ENCODE assay signal across 16 cellular contexts in genomic region chr16:57391308-57391699, GRCh38. TPM values are rescaled to one million over a fixed set of nuclear protein-coding genes. Genes with fewer than 3 reads are reported as not detected.
DNase-seq lines count a peak whose midpoint lies in the region; ATAC-seq, FAIRE-seq and TF ChIP-seq lines count a peak whose summit lies in the region.
"Had no signal": no experiment of that assay in that cellular context is flagged by ENCODE, and none has a peak within 500 bp of the region (broad histone marks: within the 10 kb centered on the region; RNA-seq: fewer than 3 reads in every experiment).

No MANE protein-coding gene starts in this region.

- H3K36me3 Mint-ChIP-seq in activated naive CD8-positive, alpha-beta T cell treated with anti-CD3 and anti-CD28 coated beads, Interleukin-2, amount 50 U/mL, for 24 hours (ENCODE audit: low read depth): no peaks in the 10 kb centered on the region
- no peaks in the 10 kb centered on the region for H3K36me3 Mint-ChIP-seq in activated naive CD8-positive, alpha-beta T cell treated with anti-CD3 and anti-CD28 coated beads for 36 hours
- H3K36me3 Mint-ChIP-seq: CD8-positive, alpha-beta memory T cell had no signal

- no peak overlapping the region for H3K18ac ChIP-seq in neuronal stem cell (ENCODE audit: low read length)

- H2BK15ac ChIP-seq in neuronal stem cell (ENCODE audit: low read length): no peak overlapping the region

- peak; percentile 45 for ATAC-seq in activated naive CD8-positive, alpha-beta T cell treated with anti-CD3 and anti-CD28 coated beads, Interleukin-2, amount 50 U/mL, for 24 hours
- ATAC-seq in HepG2 (no peak), right lobe of liver (no peak), GM21526 (IDR thresholded peaks at IDR 0.05; ENCODE audit: low FRiP score, unreplicated experiment) (no peak)

- H2AFZ ChIP-seq in HepG2 (ENCODE audit: low read length): no peak overlapping the region
- no peak overlapping the region for H2AFZ ChIP-seq in neuronal stem cell (ENCODE audit: low read length)

- intact Hi-C loops in HepG2 (cut with micrococcal nuclease; ENCODE audit: unreplicated experiment) (no loop called here), right lobe of liver (cut with DNase I) (no loop called here)

- H3K4me3 ChIP-seq in HepG2 (replicated peaks in 1 of 3; ENCODE audit: insufficient read depth in 1 of 3, low read depth in 2 of 3, low read length in 3 of 3) (no peak overlapping the region), right lobe of liver (no peak overlapping the region), neuronal stem cell (ENCODE audit: low read length in 2 of 2) (no peak overlapping the region)

- no TSS peak for BruUV-seq in HepG2 (replicated peaks; lab: Mats Ljungman, UMichigan)

- peaks cover 26% of the 10 kb centered on the region; the same call in 1 of the 2 replicates for H3K4me1 ChIP-seq in HepG2 (ENCODE audit: insufficient read depth, low read length)
- H3K4me1 ChIP-seq in right lobe of liver: no peaks in the 10 kb centered on the region
- peaks cover 4% of the 10 kb centered on the region in 2 donors for H3K4me1 ChIP-seq in neuronal stem cell (ENCODE audit: control insufficient read depth in 2 of 2, insufficient read depth in 1 of 2, low read depth in 1 of 2, low read length in 2 of 2)

- H3K4me1 Mint-ChIP-seq in activated naive CD8-positive, alpha-beta T cell treated with anti-CD3 and anti-CD28 coated beads, Interleukin-2, amount 50 U/mL, for 24 hours: peaks cover 15% of the 10 kb centered on the region
- H3K4me1 Mint-ChIP-seq in activated naive CD8-positive, alpha-beta T cell treated with anti-CD3 and anti-CD28 coated beads for 36 hours: peaks cover 7% of the 10 kb centered on the region

- no peaks in the 10 kb centered on the region for H3K79me2 ChIP-seq in HepG2 (ENCODE audit: insufficient read depth, low read length)

- no peak overlapping the region for H2AK5ac ChIP-seq in neuronal stem cell (ENCODE audit: low read depth, low read length)

- H2BK5ac ChIP-seq in neuronal stem cell (ENCODE audit: low read length): no peak overlapping the region

- H4K91ac ChIP-seq in neuronal stem cell (ENCODE audit: low read depth, low read length, poor library complexity): no peak overlapping the region

- TF ChIP-seq POLR2A in HepG2 (IDR thresholded peaks at IDR 0.05; ENCODE audit: insufficient read depth in 1 of 2, low read depth in 2 of 2, low read length in 2 of 2): no peak
- TF ChIP-seq POLR2A in right lobe of liver (IDR thresholded peaks at IDR 0.05): no peak

- WGBS in HepG2 (ENCODE audit: low lambda C conversion rate): 55% methylated on average over 4 of the region's 4 CpGs
- WGBS in right lobe of liver (ENCODE audit: insufficient coverage, low coverage, low lambda C conversion rate, missing lambda C conversion rate): no CpG with 5 or more reads among the region's 4 CpGs
- no CpG with 5 or more reads among the region's 4 CpGs for WGBS in neuronal stem cell (ENCODE audit: extremely low coverage in 2 of 2, insufficient read length in 2 of 2, insufficient replicate concordance in 1 of 2), 2 donors

- no peaks in the 10 kb centered on the region for H3K79me1 ChIP-seq in neuronal stem cell (ENCODE audit: low read depth, low read length)

- FAIRE-seq in HepG2 (lab: Jason Lieb, UNC): no peak
- FAIRE-seq: GM12892 had no signal

- no peak overlapping the region for H3K23ac ChIP-seq in neuronal stem cell (ENCODE audit: low read depth, low read length, poor library complexity)

- in situ Hi-C loops in HepG2 (cut with HindIII; ENCODE audit: extremely low pct_ligation_motif_present, low pct_unique_long_range_greater_than_20kb): no loop called here

- H3K9me3 ChIP-seq in HepG2 (ENCODE audit: low read length) (no peaks in the 10 kb centered on the region), right lobe of liver (no peaks in the 10 kb centered on the region), neuronal stem cell (replicated peaks in 1 of 2; ENCODE audit: control insufficient read depth in 2 of 2, insufficient read depth in 1 of 2, low read depth in 1 of 2, low read length in 2 of 2) (no peaks in the 10 kb centered on the region)

- H2BK12ac ChIP-seq in neuronal stem cell (ENCODE audit: low read length): no peak overlapping the region

- no peak overlapping the region for H3K4me3 Mint-ChIP-seq in activated naive CD8-positive, alpha-beta T cell treated with anti-CD3 and anti-CD28 coated beads, Interleukin-2, amount 50 U/mL, for 24 hours
- no peak overlapping the region for H3K4me3 Mint-ChIP-seq in activated naive CD8-positive, alpha-beta T cell treated with anti-CD3 and anti-CD28 coated beads for 36 hours
- H3K4me3 Mint-ChIP-seq: CD8-positive, alpha-beta memory T cell; H9 had no signal

- H3K27me3 ChIP-seq in HepG2 (ENCODE audit: control insufficient read depth in 1 of 2, insufficient read depth in 2 of 2, low read length in 2 of 2) (peaks cover 4 to 12% of the 10 kb centered on the region in 2 experiments; a peak in 4 of 5 replicates), right lobe of liver (no peaks in the 10 kb centered on the region), neuronal stem cell (ENCODE audit: control insufficient read depth in 3 of 3, insufficient read depth in 3 of 3, low read depth in 1 of 3, low read length in 3 of 3) (no peaks in the 10 kb centered on the region)

- H3K27me3 Mint-ChIP-seq in activated naive CD8-positive, alpha-beta T cell treated with anti-CD3 and anti-CD28 coated beads, Interleukin-2, amount 50 U/mL, for 24 hours: peaks cover 15% of the 10 kb centered on the region
- H3K27me3 Mint-ChIP-seq in activated naive CD8-positive, alpha-beta T cell treated with anti-CD3 and anti-CD28 coated beads for 36 hours: peaks cover 5% of the 10 kb centered on the region

- H3K14ac ChIP-seq in neuronal stem cell (ENCODE audit: low read length): no peak overlapping the region

- no peak overlapping the region for H3K4me2 ChIP-seq in HepG2 (ENCODE audit: low read depth, low read length)
- H3K4me2 ChIP-seq in neuronal stem cell (ENCODE audit: insufficient read depth, low read length, poor library complexity, severe bottlenecking): no peak overlapping the region

- no peak for TF ChIP-seq RAD21 in HepG2 (CRISPR knock-in tag; IDR thresholded peaks at IDR 0.05)

- no peak overlapping the region for H2BK120ac ChIP-seq in neuronal stem cell (ENCODE audit: low read depth, low read length)

- no peaks in the 10 kb centered on the region for H3K9me3 Mint-ChIP-seq in activated naive CD8-positive, alpha-beta T cell treated with anti-CD3 and anti-CD28 coated beads, Interleukin-2, amount 50 U/mL, for 24 hours
- H3K9me3 Mint-ChIP-seq in activated naive CD8-positive, alpha-beta T cell treated with anti-CD3 and anti-CD28 coated beads for 36 hours: no peaks in the 10 kb centered on the region
- H3K9me3 Mint-ChIP-seq: CD8-positive, alpha-beta memory T cell had no signal

- H3K36me3 ChIP-seq in HepG2 (replicated peaks in 1 of 2; ENCODE audit: control insufficient read depth in 1 of 2, insufficient read depth in 2 of 2, low read length in 2 of 2) (no peaks in the 10 kb centered on the region), right lobe of liver (no peaks in the 10 kb centered on the region), neuronal stem cell (replicated peaks in 1 of 2; ENCODE audit: control insufficient read depth in 2 of 2, insufficient read depth in 2 of 2, low read length in 2 of 2) (no peaks in the 10 kb centered on the region)

- H4K8ac ChIP-seq in neuronal stem cell (ENCODE audit: low read depth, low read length): no peak overlapping the region

- no peak for TF ChIP-seq CTCF in HepG2 (CRISPR knock-in tag; IDR thresholded peaks at IDR 0.05)
- TF ChIP-seq CTCF in right lobe of liver (IDR thresholded peaks at IDR 0.05): no peak

- H3K9ac ChIP-seq in HepG2 (ENCODE audit: insufficient read depth, low read depth, low read length) (no peak overlapping the region), neuronal stem cell (ENCODE audit: low read depth, low read length, poor library complexity) (no peak overlapping the region)

- H4K20me1 ChIP-seq in HepG2 (ENCODE audit: insufficient read depth, low read length): no peaks in the 10 kb centered on the region

- H3K27ac ChIP-seq in HepG2 (ENCODE audit: extremely low read length, insufficient read depth, low read length): no peak overlapping the region
- H3K27ac ChIP-seq in right lobe of liver: no peak overlapping the region
- H3K27ac ChIP-seq in neuronal stem cell (replicated peaks; ENCODE audit: low read length): no peak overlapping the region
- H3K27ac ChIP-seq: 22Rv1 had no signal

- POLR2A ChIA-PET in HepG2 (lab: Yijun Ruan, JAX): interaction anchor here (3.0 kb wide), 1 partner anchor 19 kb away, joined by 9 read pairs; the partner anchor contains the start of gene CX3CL1

- H3K27ac Mint-ChIP-seq in activated naive CD8-positive, alpha-beta T cell treated with anti-CD3 and anti-CD28 coated beads, Interleukin-2, amount 50 U/mL, for 24 hours: no peak overlapping the region
- no peak overlapping the region for H3K27ac Mint-ChIP-seq in activated naive CD8-positive, alpha-beta T cell treated with anti-CD3 and anti-CD28 coated beads for 36 hours
- H3K27ac Mint-ChIP-seq: CD8-positive, alpha-beta memory T cell; H9 had no signal

- DNase-seq in activated naive CD8-positive, alpha-beta T cell treated with anti-CD3 and anti-CD28 coated beads, Interleukin-2, amount 50 U/mL, for 24 hours: no peak
- DNase-seq in activated naive CD8-positive, alpha-beta T cell treated with anti-CD3 and anti-CD28 coated beads for 36 hours: no peak
- DNase-seq in HepG2 (ENCODE audit: low spot score) (no peak), right lobe of liver (no peak), neuronal stem cell (ENCODE audit: low spot score) (no peak)
- DNase-seq: Caco-2, DND-41, GDM1, GOT3, H9 had no signal

- TF ChIP-seq EP300 in HepG2 (IDR thresholded peaks at IDR 0.05; ENCODE audit: low read depth in 2 of 2, low read length in 2 of 2) (no peak), HepG2 (CRISPR knock-in tag; IDR thresholded peaks at IDR 0.05; ENCODE audit: borderline replicate concordance) (no peak)

- H3K4ac ChIP-seq in neuronal stem cell (ENCODE audit: low read length): no peak overlapping the region

- CTCF ChIA-PET in HepG2 (lab: Yijun Ruan, JAX; ENCODE audit: low intra/inter-chr PET ratio, low total read pairs): no interaction called here

RNA-seq across cellular contexts. Expression of gene CCL17, which starts 13.3 kb away (rescaled TPM):
- total RNA-seq in activated naive CD8-positive, alpha-beta T cell treated with anti-CD3 and anti-CD28 coated beads for 36 hours: not detected
- total RNA-seq in HepG2 (2016; rRNA removed; fragmentation: Illumina TruSeq; extraction: Trizol) (not detected in 2 replicates), right lobe of liver (not detected)
- not detected in 2 replicates for total RNA-seq in HepG2 (2016; cell fraction: cytosol; rRNA removed; fragmentation: Illumina TruSeq; extraction: Trizol; ENCODE audit: low read depth)
- not detected in 2 replicates for total RNA-seq in HepG2 (2016; cell fraction: insoluble cytoplasmic fraction; rRNA removed; fragmentation: Illumina TruSeq; extraction: Trizol)
- not detected in 2 replicates for total RNA-seq in HepG2 (2016; cell fraction: membrane; rRNA removed; fragmentation: Illumina TruSeq; extraction: Trizol)
- total RNA-seq in HepG2 (2016; cell fraction: nucleus; rRNA removed; fragmentation: Illumina TruSeq; extraction: Trizol): not detected in 2 replicates
- not detected in 2 replicates for polyA plus RNA-seq in HepG2 (2011; rRNA removed)
- polyA plus RNA-seq in HepG2 (2011; cell fraction: cytosol; rRNA removed): not detected in 2 replicates
- not detected in 2 replicates for polyA plus RNA-seq in HepG2 (2011; cell fraction: nucleus; rRNA removed)
- not detected in 2 replicates for polyA plus RNA-seq in HepG2 (2012)
- not detected in 2 replicates for polyA plus RNA-seq in HepG2 (2016; cell fraction: cytosol; fragmentation: Illumina TruSeq; extraction: Trizol; ENCODE audit: low read depth)
- polyA plus RNA-seq in HepG2 (2016; cell fraction: insoluble cytoplasmic fraction; fragmentation: Illumina TruSeq; extraction: Trizol; ENCODE audit: low read depth): not detected in 2 replicates
- polyA plus RNA-seq in HepG2 (2016; cell fraction: membrane; fragmentation: Illumina TruSeq; extraction: Trizol; ENCODE audit: low read depth): not detected in 2 replicates
- not detected in 2 replicates for polyA plus RNA-seq in HepG2 (2016; cell fraction: nucleus; fragmentation: Illumina TruSeq; extraction: Trizol; ENCODE audit: insufficient read depth, low read depth)
- polyA minus RNA-seq in HepG2 (2011; rRNA and poly(A)+ RNA removed; ENCODE audit: low replicate concordance): not detected in 2 replicates
- polyA minus RNA-seq in HepG2 (2011; cell fraction: cytosol; rRNA and poly(A)+ RNA removed): not detected in 2 replicates
- polyA minus RNA-seq in HepG2 (2011; cell fraction: nucleus; rRNA and poly(A)+ RNA removed): not detected in 2 replicates
- not detected for polyA plus RNA-seq in neuronal stem cell (2013, experiment 1 of 2)
- polyA plus RNA-seq in neuronal stem cell (2013, experiment 2 of 2): not detected
- total RNA-seq: A673, Caco-2, H9 had no signal
- polyA plus RNA-seq: BJ; CD8-positive, alpha-beta memory T cell had no signal

RNA-seq across cellular contexts. Expression of gene CX3CL1, which starts 19.0 kb away (rescaled TPM):
- total RNA-seq in activated naive CD8-positive, alpha-beta T cell treated with anti-CD3 and anti-CD28 coated beads for 36 hours: under 1 TPM in 1 of 2 experiments, not detected in 1; 0.14 TPM
- total RNA-seq in HepG2 (2016; rRNA removed; fragmentation: Illumina TruSeq; extraction: Trizol): 23.4 and 57.3 TPM in 2 replicates
- total RNA-seq in HepG2 (2016; cell fraction: cytosol; rRNA removed; fragmentation: Illumina TruSeq; extraction: Trizol; ENCODE audit: low read depth): 7.3 and 8.2 TPM in 2 replicates
- total RNA-seq in HepG2 (2016; cell fraction: insoluble cytoplasmic fraction; rRNA removed; fragmentation: Illumina TruSeq; extraction: Trizol): 21.6 and 59.9 TPM in 2 replicates
- 22.2 and 22.7 TPM in 2 replicates for total RNA-seq in HepG2 (2016; cell fraction: membrane; rRNA removed; fragmentation: Illumina TruSeq; extraction: Trizol)
- 62.3 and 70.4 TPM in 2 replicates for total RNA-seq in HepG2 (2016; cell fraction: nucleus; rRNA removed; fragmentation: Illumina TruSeq; extraction: Trizol)
- polyA plus RNA-seq in HepG2 (2011; rRNA removed): 60.8 and 96.8 TPM in 2 replicates
- 56.4 and 56.5 TPM in 2 replicates for polyA plus RNA-seq in HepG2 (2011; cell fraction: cytosol; rRNA removed)
- polyA plus RNA-seq in HepG2 (2011; cell fraction: nucleus; rRNA removed): 79.9 and 86.1 TPM in 2 replicates
- polyA plus RNA-seq in HepG2 (2012): 41.7 and 72.2 TPM in 2 replicates
- 7.2 and 7.4 TPM in 2 replicates for polyA plus RNA-seq in HepG2 (2016; cell fraction: cytosol; fragmentation: Illumina TruSeq; extraction: Trizol; ENCODE audit: low read depth)
- polyA plus RNA-seq in HepG2 (2016; cell fraction: insoluble cytoplasmic fraction; fragmentation: Illumina TruSeq; extraction: Trizol; ENCODE audit: low read depth): 27.9 and 36.9 TPM in 2 replicates
- polyA plus RNA-seq in HepG2 (2016; cell fraction: membrane; fragmentation: Illumina TruSeq; extraction: Trizol; ENCODE audit: low read depth): 15.0 and 15.2 TPM in 2 replicates
- 134 and 147 TPM in 2 replicates for polyA plus RNA-seq in HepG2 (2016; cell fraction: nucleus; fragmentation: Illumina TruSeq; extraction: Trizol; ENCODE audit: insufficient read depth, low read depth)
- polyA minus RNA-seq in HepG2 (2011; rRNA and poly(A)+ RNA removed; ENCODE audit: low replicate concordance): 0.19 and 92.7 TPM in 2 replicates
- 36.8 and 44.2 TPM in 2 replicates for polyA minus RNA-seq in HepG2 (2011; cell fraction: cytosol; rRNA and poly(A)+ RNA removed)
- polyA minus RNA-seq in HepG2 (2011; cell fraction: nucleus; rRNA and poly(A)+ RNA removed): 38.0 and 38.2 TPM in 2 replicates
- 10 to 100 TPM in 3 of 6 experiments, 1 to 10 TPM in 3; 3.3 to 20.5 (median 9.8) TPM for total RNA-seq in right lobe of liver
- 3.6 TPM for polyA plus RNA-seq in neuronal stem cell (2013, experiment 1 of 2)
- polyA plus RNA-seq in neuronal stem cell (2013, experiment 2 of 2): 3.7 TPM
- total RNA-seq: A673; Caco-2; CD8-positive, alpha-beta memory T cell had no signal
- polyA plus RNA-seq: CD8-positive, alpha-beta memory T cell had no signal

RNA-seq across cellular contexts. Expression of gene CCL22, which starts 32.7 kb away (rescaled TPM):
- total RNA-seq in activated naive CD8-positive, alpha-beta T cell treated with anti-CD3 and anti-CD28 coated beads for 36 hours: 10 to 100 TPM; 12.4 to 12.7 TPM
- total RNA-seq in HepG2 (2016; rRNA removed; fragmentation: Illumina TruSeq; extraction: Trizol) (0.06 TPM in 1 of 2 replicates, not detected in the other), right lobe of liver (under 1 TPM in 2 of 6 experiments, not detected in 4; 0.12 to 0.16 TPM)
- total RNA-seq in HepG2 (2016; cell fraction: cytosol; rRNA removed; fragmentation: Illumina TruSeq; extraction: Trizol; ENCODE audit: low read depth): not detected in 2 replicates
- 0.06 and 0.09 TPM in 2 replicates for total RNA-seq in HepG2 (2016; cell fraction: insoluble cytoplasmic fraction; rRNA removed; fragmentation: Illumina TruSeq; extraction: Trizol)
- not detected in 2 replicates for total RNA-seq in HepG2 (2016; cell fraction: membrane; rRNA removed; fragmentation: Illumina TruSeq; extraction: Trizol)
- total RNA-seq in HepG2 (2016; cell fraction: nucleus; rRNA removed; fragmentation: Illumina TruSeq; extraction: Trizol): 0.16 TPM in 1 of 2 replicates, not detected in the other
- polyA plus RNA-seq in HepG2 (2011; rRNA removed): 0.04 TPM in 1 of 2 replicates, not detected in the other
- 0.01 and 0.04 TPM in 2 replicates for polyA plus RNA-seq in HepG2 (2011; cell fraction: cytosol; rRNA removed)
- polyA plus RNA-seq in HepG2 (2011; cell fraction: nucleus; rRNA removed): 0.03 TPM in 1 of 2 replicates, not detected in the other
- polyA plus RNA-seq in HepG2 (2012): 0.04 TPM in 1 of 2 replicates, not detected in the other
- 0.05 TPM in 1 of 2 replicates, not detected in the other for polyA plus RNA-seq in HepG2 (2016; cell fraction: cytosol; fragmentation: Illumina TruSeq; extraction: Trizol; ENCODE audit: low read depth)
- 0.17 TPM in 1 of 2 replicates, not detected in the other for polyA plus RNA-seq in HepG2 (2016; cell fraction: insoluble cytoplasmic fraction; fragmentation: Illumina TruSeq; extraction: Trizol; ENCODE audit: low read depth)
- polyA plus RNA-seq in HepG2 (2016; cell fraction: membrane; fragmentation: Illumina TruSeq; extraction: Trizol; ENCODE audit: low read depth): 0.06 TPM in 1 of 2 replicates, not detected in the other
- 0.25 TPM in 1 of 2 replicates, not detected in the other for polyA plus RNA-seq in HepG2 (2016; cell fraction: nucleus; fragmentation: Illumina TruSeq; extraction: Trizol; ENCODE audit: insufficient read depth, low read depth)
- 0.07 TPM in 1 of 2 replicates, not detected in the other for polyA minus RNA-seq in HepG2 (2011; rRNA and poly(A)+ RNA removed; ENCODE audit: low replicate concordance)
- not detected in 2 replicates for polyA minus RNA-seq in HepG2 (2011; cell fraction: cytosol; rRNA and poly(A)+ RNA removed)
- polyA minus RNA-seq in HepG2 (2011; cell fraction: nucleus; rRNA and poly(A)+ RNA removed): not detected in 2 replicates
- polyA plus RNA-seq in neuronal stem cell (2013, experiment 1 of 2): not detected
- not detected for polyA plus RNA-seq in neuronal stem cell (2013, experiment 2 of 2)
- total RNA-seq: A673, H9 had no signal
- polyA plus RNA-seq: BJ; CD8-positive, alpha-beta memory T cell had no signal

RNA-seq across cellular contexts. Expression of gene CIAPIN1, which starts 55.9 kb away (rescaled TPM):
- total RNA-seq in activated naive CD8-positive, alpha-beta T cell treated with anti-CD3 and anti-CD28 coated beads for 36 hours: 10 to 100 TPM; 71.3 to 73.6 TPM
- total RNA-seq in HepG2 (2016; rRNA removed; fragmentation: Illumina TruSeq; extraction: Trizol): 89.7 and 113 TPM in 2 replicates
- 19.4 and 23.1 TPM in 2 replicates for total RNA-seq in HepG2 (2016; cell fraction: cytosol; rRNA removed; fragmentation: Illumina TruSeq; extraction: Trizol; ENCODE audit: low read depth)
- 88.9 and 116 TPM in 2 replicates for total RNA-seq in HepG2 (2016; cell fraction: insoluble cytoplasmic fraction; rRNA removed; fragmentation: Illumina TruSeq; extraction: Trizol)
- total RNA-seq in HepG2 (2016; cell fraction: membrane; rRNA removed; fragmentation: Illumina TruSeq; extraction: Trizol): 31.7 and 33.1 TPM in 2 replicates
- 39.3 and 39.9 TPM in 2 replicates for total RNA-seq in HepG2 (2016; cell fraction: nucleus; rRNA removed; fragmentation: Illumina TruSeq; extraction: Trizol)
- polyA plus RNA-seq in HepG2 (2011; rRNA removed): 62.4 and 69.3 TPM in 2 replicates
- polyA plus RNA-seq in HepG2 (2011; cell fraction: cytosol; rRNA removed): 56.5 and 68.4 TPM in 2 replicates
- 23.6 and 32.7 TPM in 2 replicates for polyA plus RNA-seq in HepG2 (2011; cell fraction: nucleus; rRNA removed)
- polyA plus RNA-seq in HepG2 (2012): 47.4 and 50.8 TPM in 2 replicates
- 10.3 and 11.8 TPM in 2 replicates for polyA plus RNA-seq in HepG2 (2016; cell fraction: cytosol; fragmentation: Illumina TruSeq; extraction: Trizol; ENCODE audit: low read depth)
- polyA plus RNA-seq in HepG2 (2016; cell fraction: insoluble cytoplasmic fraction; fragmentation: Illumina TruSeq; extraction: Trizol; ENCODE audit: low read depth): 109 and 116 TPM in 2 replicates
- 17.0 and 17.1 TPM in 2 replicates for polyA plus RNA-seq in HepG2 (2016; cell fraction: membrane; fragmentation: Illumina TruSeq; extraction: Trizol; ENCODE audit: low read depth)
- polyA plus RNA-seq in HepG2 (2016; cell fraction: nucleus; fragmentation: Illumina TruSeq; extraction: Trizol; ENCODE audit: insufficient read depth, low read depth): 67.4 and 77.6 TPM in 2 replicates
- 47.0 and 64.1 TPM in 2 replicates for polyA minus RNA-seq in HepG2 (2011; rRNA and poly(A)+ RNA removed; ENCODE audit: low replicate concordance)
- 25.8 and 25.9 TPM in 2 replicates for polyA minus RNA-seq in HepG2 (2011; cell fraction: cytosol; rRNA and poly(A)+ RNA removed)
- 23.2 and 35.6 TPM in 2 replicates for polyA minus RNA-seq in HepG2 (2011; cell fraction: nucleus; rRNA and poly(A)+ RNA removed)
- total RNA-seq in right lobe of liver: 10 to 100 TPM; 23.3 to 27.4 (median 23.9) TPM
- 48.4 TPM for polyA plus RNA-seq in neuronal stem cell (2013, experiment 1 of 2)
- polyA plus RNA-seq in neuronal stem cell (2013, experiment 2 of 2): 48.9 TPM

RNA-seq across cellular contexts. Expression of gene COQ9, which starts 56.0 kb away (rescaled TPM):
- total RNA-seq in activated naive CD8-positive, alpha-beta T cell treated with anti-CD3 and anti-CD28 coated beads for 36 hours: 10 to 100 TPM; 46.3 to 49.6 TPM
- 57.5 and 62.0 TPM in 2 replicates for total RNA-seq in HepG2 (2016; rRNA removed; fragmentation: Illumina TruSeq; extraction: Trizol)
- total RNA-seq in HepG2 (2016; cell fraction: cytosol; rRNA removed; fragmentation: Illumina TruSeq; extraction: Trizol; ENCODE audit: low read depth): 12.2 and 13.5 TPM in 2 replicates
- total RNA-seq in HepG2 (2016; cell fraction: insoluble cytoplasmic fraction; rRNA removed; fragmentation: Illumina TruSeq; extraction: Trizol): 57.7 and 61.8 TPM in 2 replicates
- 29.6 and 29.7 TPM in 2 replicates for total RNA-seq in HepG2 (2016; cell fraction: membrane; rRNA removed; fragmentation: Illumina TruSeq; extraction: Trizol)
- 48.3 and 49.8 TPM in 2 replicates for total RNA-seq in HepG2 (2016; cell fraction: nucleus; rRNA removed; fragmentation: Illumina TruSeq; extraction: Trizol)
- 104 and 108 TPM in 2 replicates for polyA plus RNA-seq in HepG2 (2011; rRNA removed)
- 77.6 and 88.3 TPM in 2 replicates for polyA plus RNA-seq in HepG2 (2011; cell fraction: cytosol; rRNA removed)
- 174 and 196 TPM in 2 replicates for polyA plus RNA-seq in HepG2 (2011; cell fraction: nucleus; rRNA removed)
- 35.1 and 40.7 TPM in 2 replicates for polyA plus RNA-seq in HepG2 (2012)
- 7.1 and 7.4 TPM in 2 replicates for polyA plus RNA-seq in HepG2 (2016; cell fraction: cytosol; fragmentation: Illumina TruSeq; extraction: Trizol; ENCODE audit: low read depth)
- polyA plus RNA-seq in HepG2 (2016; cell fraction: insoluble cytoplasmic fraction; fragmentation: Illumina TruSeq; extraction: Trizol; ENCODE audit: low read depth): 56.0 and 60.7 TPM in 2 replicates
- 17.9 and 18.7 TPM in 2 replicates for polyA plus RNA-seq in HepG2 (2016; cell fraction: membrane; fragmentation: Illumina TruSeq; extraction: Trizol; ENCODE audit: low read depth)
- 89.6 and 91.0 TPM in 2 replicates for polyA plus RNA-seq in HepG2 (2016; cell fraction: nucleus; fragmentation: Illumina TruSeq; extraction: Trizol; ENCODE audit: insufficient read depth, low read depth)
- polyA minus RNA-seq in HepG2 (2011; rRNA and poly(A)+ RNA removed; ENCODE audit: low replicate concordance): 78.3 and 147 TPM in 2 replicates
- polyA minus RNA-seq in HepG2 (2011; cell fraction: cytosol; rRNA and poly(A)+ RNA removed): 25.2 and 27.3 TPM in 2 replicates
- 48.0 and 60.5 TPM in 2 replicates for polyA minus RNA-seq in HepG2 (2011; cell fraction: nucleus; rRNA and poly(A)+ RNA removed)
- 10 to 100 TPM; 43.2 to 81.4 (median 55.3) TPM for total RNA-seq in right lobe of liver
- polyA plus RNA-seq in neuronal stem cell (2013, experiment 1 of 2): 14.7 TPM
- polyA plus RNA-seq in neuronal stem cell (2013, experiment 2 of 2): 14.9 TPM

Comparison
In these comparisons a context has a peak if more than half of its experiments do, and no peak if none do; other contexts are left out.
1. RNA of gene CCL22, which starts 32.7 kb away (total RNA-seq): 12.4 to 12.7 TPM in activated naive CD8-positive, alpha-beta T cell treated with anti-CD3 and anti-CD28 coated beads for 36 hours; 0.12 to 0.16 TPM in right lobe of liver and 0.06 to 0.16 TPM in HepG2; every median in the first group is over 10 times any median in the second.